In genomic region chr6:148758492-148758891, GRCh38 we compare ENCODE assay signal across 9 cellular contexts. TPM values are rescaled to one million over a fixed set of nuclear protein-coding genes. Genes with fewer than 3 reads are reported as not detected.
DNase-seq lines count a peak whose midpoint lies in the region; ATAC-seq lines count a peak whose summit lies in the region.
"Had no signal": no experiment of that assay in that cellular context is flagged by ENCODE, and none has a peak within 500 bp of the region (broad histone marks: within the 10 kb centered on the region; RNA-seq: fewer than 3 reads in every experiment).

No MANE protein-coding gene starts in this region.

- no peaks in the 10 kb centered on the region for H3K36me3 Mint-ChIP-seq in activated CD4-positive, alpha-beta T cell treated with anti-CD3 and anti-CD28 coated beads, Interleukin-2, amount 10 ng/mL, durations not matched to agents 7 days and 5 days (ENCODE audit: low read depth)

- POLR2A ChIA-PET in activated CD4-positive, alpha-beta T cell treated with anti-CD3 and anti-CD28 coated beads, Interleukin-2, amount 10 ng/mL, durations not matched to agents 7 days and 5 days (lab: Charles Lee), result no interaction called here

- H3K9me3 Mint-ChIP-seq in activated CD4-positive, alpha-beta T cell treated with anti-CD3 and anti-CD28 coated beads, Interleukin-2, amount 10 ng/mL, durations not matched to agents 7 days and 5 days, result no peaks in the 10 kb centered on the region
- H3K9me3 Mint-ChIP-seq: T-helper 1 cell treated with Interleukin-12 subunit alpha and Interleukin-12 subunit beta and Interleukin-4 antibody, amounts not matched to agents 30 μg/mL and 1 μg/mL, for 36 hours had no signal

- H3K27me3 Mint-ChIP-seq in activated CD4-positive, alpha-beta T cell treated with anti-CD3 and anti-CD28 coated beads, Interleukin-2, amount 10 ng/mL, durations not matched to agents 7 days and 5 days, result peaks cover 39% of the 10 kb centered on the region

- CTCF ChIA-PET in activated CD4-positive, alpha-beta T cell treated with anti-CD3 and anti-CD28 coated beads, Interleukin-2, amount 10 ng/mL, durations not matched to agents 7 days and 5 days (lab: Charles Lee), result interaction anchor here (0.5 to 1.6 kb wide), 2 partner anchors 9 to 75 kb away, joined by 3 to 5 read pairs; no protein-coding TSS in a partner anchor

- DNase-seq in activated CD4-positive, alpha-beta T cell treated with anti-CD3 and anti-CD28 coated beads, Interleukin-2, amount 10 ng/mL, durations not matched to agents 7 days and 5 days, result peak; percentile 45
- DNase-seq in activated CD4-positive, alpha-beta T cell treated with anti-CD3 and anti-CD28 coated beads, Interleukin-2, amount 50 U/mL, for 4 hours, result no peak
- peak; percentile 98 for DNase-seq in NOMO-1 treated with DMSO at 0.1 percent for 48 hours (lab: John Stamatoyannopoulos, UW; ENCODE audit: unreplicated experiment)
- DNase-seq in DMS53 (lab: John Stamatoyannopoulos, UW), result no peak
- DNase-seq in DMS114 treated with DMSO at 0.1 percent for 48 hours (lab: John Stamatoyannopoulos, UW; ENCODE audit: unreplicated experiment), result no peak
- DNase-seq in NCI-H2029 treated with DMSO at 0.1 percent for 48 hours (lab: John Stamatoyannopoulos, UW), result no peak

- ATAC-seq in HG02759 (IDR thresholded peaks at IDR 0.05; ENCODE audit: unreplicated experiment) (peak; percentile 71), esophagus mucosa (peak; percentile 64)

- no peak overlapping the region for H3K27ac Mint-ChIP-seq in activated CD4-positive, alpha-beta T cell treated with anti-CD3 and anti-CD28 coated beads, Interleukin-2, amount 10 ng/mL, durations not matched to agents 7 days and 5 days
- H3K27ac Mint-ChIP-seq: T-helper 1 cell treated with Interleukin-12 subunit alpha and Interleukin-12 subunit beta and Interleukin-4 antibody, amounts not matched to agents 30 μg/mL and 1 μg/mL, for 36 hours had no signal

- no peak overlapping the region for H3K4me3 Mint-ChIP-seq in activated CD4-positive, alpha-beta T cell treated with anti-CD3 and anti-CD28 coated beads, Interleukin-2, amount 10 ng/mL, durations not matched to agents 7 days and 5 days
- H3K4me3 Mint-ChIP-seq: T-helper 1 cell treated with Interleukin-12 subunit alpha and Interleukin-12 subunit beta and Interleukin-4 antibody, amounts not matched to agents 30 μg/mL and 1 μg/mL, for 36 hours had no signal

- peaks cover 42% of the 10 kb centered on the region for H3K4me1 Mint-ChIP-seq in activated CD4-positive, alpha-beta T cell treated with anti-CD3 and anti-CD28 coated beads, Interleukin-2, amount 10 ng/mL, durations not matched to agents 7 days and 5 days

RNA-seq across cellular contexts. Expression of gene UST, which starts 11.7 kb away (rescaled TPM):
- total RNA-seq in activated CD4-positive, alpha-beta T cell treated with anti-CD3 and anti-CD28 coated beads, Interleukin-2, amount 10 ng/mL, durations not matched to agents 7 days and 5 days, result under 1 TPM; 0.29 to 0.50 TPM
- 3.0 TPM for total RNA-seq in esophagus mucosa

Comparison
In these comparisons a context has a peak if more than half of its experiments do, and no peak if none do; other contexts are left out.
1. DNase-seq: peak in activated CD4-positive, alpha-beta T cell treated with anti-CD3 and anti-CD28 coated beads, Interleukin-2, amount 10 ng/mL, durations not matched to agents 7 days and 5 days (single experiment) and NOMO-1 treated with DMSO at 0.1 percent for 48 hours (single experiment); none in activated CD4-positive, alpha-beta T cell treated with anti-CD3 and anti-CD28 coated beads, Interleukin-2, amount 50 U/mL, for 4 hours (0 of 2), DMS53 (single experiment), DMS114 treated with DMSO at 0.1 percent for 48 hours (single experiment) and NCI-H2029 treated with DMSO at 0.1 percent for 48 hours (single experiment).